In the genomic region with DNA sequence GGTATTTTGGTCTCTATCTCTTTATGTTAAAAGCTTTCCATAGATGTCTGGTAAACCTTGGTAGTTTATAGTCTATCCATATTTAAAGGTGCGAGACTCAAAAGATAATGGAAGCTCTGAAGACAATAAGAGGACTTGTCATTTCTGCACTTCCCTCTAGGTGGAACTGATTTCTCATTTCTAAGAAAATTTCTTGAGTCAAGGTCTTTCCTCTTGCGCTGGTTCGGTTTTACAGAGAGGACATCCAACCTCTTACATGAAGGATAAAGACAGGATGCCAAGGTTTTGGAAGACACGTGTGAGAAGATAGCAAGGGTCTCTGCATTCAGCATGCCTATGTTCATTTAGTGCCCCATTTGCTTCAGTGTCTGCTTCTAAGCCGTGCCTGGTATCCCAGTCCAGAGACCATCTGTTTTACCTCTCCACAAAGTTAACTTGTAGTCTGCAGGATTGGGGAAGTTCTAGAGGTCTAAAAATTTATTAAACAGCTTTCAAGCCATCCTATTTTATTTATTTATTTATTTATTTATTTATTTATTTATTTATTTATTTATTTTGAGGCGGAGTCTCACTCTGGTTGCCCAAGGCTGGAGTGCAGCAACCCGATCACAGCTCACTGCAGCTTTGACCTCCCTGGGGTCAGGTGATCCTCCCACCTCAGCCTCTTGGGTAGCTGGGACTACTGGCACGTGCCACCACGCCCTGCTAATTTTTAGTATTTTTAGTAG, we compare ENCODE assay signal across 14 cellular contexts. TPM values are rescaled to one million over a fixed set of nuclear protein-coding genes. Genes with fewer than 3 reads are reported as not detected.
DNase-seq lines count a peak whose midpoint lies in the region; ATAC-seq and TF ChIP-seq lines count a peak whose summit lies in the region.
"Had no signal": no experiment of that assay in that cellular context is flagged by ENCODE, and none has a peak within 500 bp of the region (broad histone marks: within the 10 kb centered on the region; RNA-seq: fewer than 3 reads in every experiment).

No MANE protein-coding gene starts in this region.

- no peak for ATAC-seq in heart right ventricle
- ATAC-seq in Right ventricle myocardium superior (ENCODE audit: poor library complexity) = no peak
- no peak for ATAC-seq in GM19467 (IDR thresholded peaks at IDR 0.05; ENCODE audit: unreplicated experiment)
- no peak for ATAC-seq in stimulated activated naive CD8-positive, alpha-beta T cell treated with anti-CD3 and anti-CD28 coated beads, Interleukin-15, amount 100 ng/mL, for 72 hours

- no peaks in the 10 kb centered on the region for H3K9me3 ChIP-seq in heart right ventricle
- H3K9me3 ChIP-seq: BLaER1 had no signal

- H3K27me3 ChIP-seq in heart right ventricle = no peaks in the 10 kb centered on the region
- H3K27me3 ChIP-seq: BLaER1 had no signal

- intact Hi-C loops in heart right ventricle (cut with DNase I) (no loop called here), Right ventricle myocardium superior (cut with DNase I) (no loop called here)

- no peak for DNase-seq in heart right ventricle
- no peak for DNase-seq in Right ventricle myocardium superior
- DNase-seq in RKO (ENCODE audit: low spot score) = peak; percentile 44
- peak; percentile 40 for DNase-seq in fibroblast of mammary gland (ENCODE audit: low read depth)
- no peak for DNase-seq in stimulated activated CD4-positive, alpha-beta T cell treated with anti-CD3 and anti-CD28 coated beads, Interleukin-2, amount 100 ng/mL, for 48 hours
- DNase-seq in GM19240 (ENCODE audit: insufficient read length, low spot score) = no peak
- no peak for DNase-seq in stimulated activated naive CD8-positive, alpha-beta T cell treated with anti-CD3 and anti-CD28 coated beads, Interleukin-15, amount 100 ng/mL, for 72 hours
- DNase-seq: effector CD4-positive, alpha-beta T cell; kidney glomerular epithelial cell; NCI-H2081 treated with DMSO at 0.1 percent for 48 hours; retina had no signal

- H3K4me1 Mint-ChIP-seq in stimulated activated naive CD8-positive, alpha-beta T cell treated with anti-CD3 and anti-CD28 coated beads, Interleukin-15, amount 100 ng/mL, for 72 hours = no peaks in the 10 kb centered on the region

- H3K27me3 Mint-ChIP-seq in stimulated activated naive CD8-positive, alpha-beta T cell treated with anti-CD3 and anti-CD28 coated beads, Interleukin-15, amount 100 ng/mL, for 72 hours = no peaks in the 10 kb centered on the region

- H3K4me3 ChIP-seq in heart right ventricle (no peak overlapping the region), fibroblast of mammary gland (ENCODE audit: control insufficient read depth, low read depth, low read length) (no peak overlapping the region)
- H3K4me3 ChIP-seq: BLaER1 had no signal

- 81 to 84% methylated on average over 9 of the region's 9 CpGs for WGBS in heart right ventricle, 2 donors

- H3K27ac ChIP-seq in heart right ventricle = no peak overlapping the region
- H3K27ac ChIP-seq: BLaER1, HL-60 had no signal

- peak overlapping the region in 1 of 2 donors; percentile 55 for H3K27ac Mint-ChIP-seq in stimulated activated naive CD8-positive, alpha-beta T cell treated with anti-CD3 and anti-CD28 coated beads, Interleukin-15, amount 100 ng/mL, for 72 hours

- H3K36me3 ChIP-seq in heart right ventricle = peaks cover 0 to 67% (median 13%) of the 10 kb centered on the region in 9 donors

- peak in 6 of 9 donors; percentile 3 to 37 (median 25) for TF ChIP-seq CTCF in heart right ventricle (IDR thresholded peaks at IDR 0.05)
- peak; percentile 28 for TF ChIP-seq CTCF in fibroblast of mammary gland (conservative IDR thresholded peaks at IDR 0.05; ENCODE audit: control insufficient read depth, insufficient read depth, low read depth, low read length)

- no peaks in the 10 kb centered on the region for H3K4me1 ChIP-seq in heart right ventricle
- H3K4me1 ChIP-seq: BLaER1 had no signal

- no peak overlapping the region for H3K4me3 Mint-ChIP-seq in stimulated activated naive CD8-positive, alpha-beta T cell treated with anti-CD3 and anti-CD28 coated beads, Interleukin-15, amount 100 ng/mL, for 72 hours

- H3K9me3 Mint-ChIP-seq in stimulated activated naive CD8-positive, alpha-beta T cell treated with anti-CD3 and anti-CD28 coated beads, Interleukin-15, amount 100 ng/mL, for 72 hours = no peaks in the 10 kb centered on the region

RNA-seq across cellular contexts. Expression of a gene that starts 41.6 kb away (rescaled TPM):
- total RNA-seq in heart right ventricle (100 to 1,000 TPM in 4 of 10 donors, 10 to 100 TPM in 6; 74.9 to 121 (median 91.9) TPM), Right ventricle myocardium superior (70.8 TPM)
- 10 to 100 TPM; 38.8 to 45.1 TPM for polyA plus RNA-seq in heart right ventricle

RNA-seq across cellular contexts. Expression of a gene that starts 45.3 kb away (rescaled TPM):
- total RNA-seq in heart right ventricle (1 to 10 TPM; 2.7 to 9.2 (median 6.7) TPM), Right ventricle myocardium superior (5.5 TPM)
- 10 to 100 TPM in 1 of 2 donors, 1 to 10 TPM in 1; 1.5 to 12.3 TPM for polyA plus RNA-seq in heart right ventricle

Comparison
In these comparisons a context has a peak if more than half of its experiments do, and no peak if none do; other contexts are left out.
1. DNase-seq: peak in RKO (single experiment) and fibroblast of mammary gland (single experiment); none in heart right ventricle (0 of 2), Right ventricle myocardium superior (single experiment), stimulated activated CD4-positive, alpha-beta T cell treated with anti-CD3 and anti-CD28 coated beads, Interleukin-2, amount 100 ng/mL, for 48 hours (0 of 2), GM19240 (single experiment) and stimulated activated naive CD8-positive, alpha-beta T cell treated with anti-CD3 and anti-CD28 coated beads, Interleukin-15, amount 100 ng/mL, for 72 hours (0 of 2).